Comparison of ENCODE assay signal across 2 cellular contexts in genomic region chr1:180854001-180854400, GRCh38.
TF ChIP-seq lines count a peak whose summit lies in the region.

No MANE protein-coding gene starts in this region.

TF ChIP-seq in GM23338, 12 proteins besides CTCF, POLR2A, EP300 and RAD21:
- TF ChIP-seq STAT1 (IDR thresholded peaks at IDR 0.05; ENCODE audit: unreplicated experiment) = no peak
- no peak for TF ChIP-seq POLR2AphosphoS5 (IDR thresholded peaks at IDR 0.05; ENCODE audit: low read depth)
- TF ChIP-seq ZNF331 (CRISPR knock-in tag; IDR thresholded peaks at IDR 0.05; ENCODE audit: low read depth) = no peak
- no peak for TF ChIP-seq JUNB (IDR thresholded peaks at IDR 0.05; ENCODE audit: unreplicated experiment)
- TF ChIP-seq REST (IDR thresholded peaks at IDR 0.05; ENCODE audit: unreplicated experiment) = no peak
- TF ChIP-seq EZH2 (IDR thresholded peaks at IDR 0.05; ENCODE audit: low read depth, unreplicated experiment) = no peak
- TF ChIP-seq CREB1 (CRISPR knock-in tag; IDR thresholded peaks at IDR 0.05; ENCODE audit: low read depth) = no peak
- TF ChIP-seq EZH2phosphoT487 (IDR thresholded peaks at IDR 0.05; ENCODE audit: unreplicated experiment) = no peak
- TF ChIP-seq NANOG (IDR thresholded peaks at IDR 0.05; ENCODE audit: borderline replicate concordance) = no peak
- no peak for TF ChIP-seq ETS1 (IDR thresholded peaks at IDR 0.05)
- TF ChIP-seq ZNF114 (CRISPR knock-in tag; IDR thresholded peaks at IDR 0.05) = no peak
- TF ChIP-seq ZNF462 (CRISPR knock-in tag; IDR thresholded peaks at IDR 0.05) = no peak
TF ChIP-seq in GM23338: peak in this region for 0.

TF ChIP-seq in endothelial cell of umbilical vein, 7 proteins besides CTCF, POLR2A, EP300 and RAD21:
- TF ChIP-seq GATA2 (IDR thresholded peaks at IDR 0.05; ENCODE audit: insufficient read depth, insufficient read length, low read depth, low read length) = peak; percentile 6
- no peak for TF ChIP-seq POLR2AphosphoS5 (IDR thresholded peaks at IDR 0.05; ENCODE audit: insufficient read depth, low read depth, low read length)
TF ChIP-seq in endothelial cell of umbilical vein: peak in this region for 1.
